8 cellular contexts compared by ENCODE assay signal in genomic region chr11:71454470-71455113, GRCh38. TPM values are rescaled to one million over a fixed set of nuclear protein-coding genes. Genes with fewer than 3 reads are reported as not detected.
DNase-seq lines count a peak whose midpoint lies in the region; ATAC-seq, FAIRE-seq and TF ChIP-seq lines count a peak whose summit lies in the region.

No MANE protein-coding gene starts in this region.

- no peak overlapping the region for H3K9ac ChIP-seq in colonic mucosa (ENCODE audit: low read depth in 2 of 2, low read length in 2 of 2)

- ATAC-seq in HG03442 (IDR thresholded peaks at IDR 0.05; ENCODE audit: unreplicated experiment): no peak

- H3K27me3 ChIP-seq in Peyer's patch: no peaks in the 10 kb centered on the region
- no peaks in the 10 kb centered on the region for H3K27me3 ChIP-seq in colonic mucosa
- no peaks in the 10 kb centered on the region for H3K27me3 ChIP-seq in small intestine (ENCODE audit: control insufficient read depth in 2 of 2, insufficient read depth in 2 of 2, low read length in 2 of 2)

- peak overlapping the region in 2 of 4 donors; percentile 42 to 94 for H3K27ac ChIP-seq in Peyer's patch
- no peak overlapping the region for H3K27ac ChIP-seq in colonic mucosa
- H3K27ac ChIP-seq in small intestine (ENCODE audit: low read depth in 1 of 2, low read length in 1 of 2): peak overlapping the region; percentile 12 to 25

- TF ChIP-seq CTCF in Peyer's patch (IDR thresholded peaks at IDR 0.05) (peak in 4 of 6 experiments; percentile 27 to 69 (median 62)), colonic mucosa (IDR thresholded peaks at IDR 0.05) (no peak)

- H3K9me3 ChIP-seq in Peyer's patch (no peaks in the 10 kb centered on the region), colonic mucosa (no peaks in the 10 kb centered on the region), small intestine (ENCODE audit: control insufficient read depth, low read depth) (no peaks in the 10 kb centered on the region)

- 17 to 48% (median 42%) methylated on average over 7 of the region's 7 CpGs for WGBS in small intestine, 3 donors

- DNase-seq in activated CD4-positive, alpha-beta T cell treated with anti-CD3 and anti-CD28 coated beads for 4 hours: peak; percentile 38 to 44
- DNase-seq in activated CD4-positive, alpha-beta T cell treated with anti-CD3 and anti-CD28 coated beads for 1 hour: no peak
- DNase-seq in Peyer's patch (peak; percentile 25 to 78 (median 62)), colonic mucosa (peak; percentile 71), small intestine (peak; percentile 87), dermis blood vessel endothelial cell (no peak), medulla oblongata (ENCODE audit: extremely low spot score) (no peak)

- no peak for FAIRE-seq in small intestine (lab: Jason Lieb, UNC)

- intact Hi-C loops in colonic mucosa (cut with DNase I): no loop called here

- peak; percentile 33 to 64 for TF ChIP-seq POLR2A in Peyer's patch (IDR thresholded peaks at IDR 0.05)

- H3K36me3 ChIP-seq in Peyer's patch (peaks cover 0 to 50% (median 0%) of the 10 kb centered on the region in 3 donors), colonic mucosa (peaks cover 28% of the 10 kb centered on the region), small intestine (ENCODE audit: control insufficient read depth in 2 of 2, insufficient read depth in 2 of 2, low read length in 2 of 2) (peaks cover 3 to 22% of the 10 kb centered on the region in 2 donors)

- peak overlapping the region in 2 of 4 donors; percentile 92 to 99 for H3K4me3 ChIP-seq in Peyer's patch
- H3K4me3 ChIP-seq in colonic mucosa: peak overlapping the region; percentile 91
- peak overlapping the region in 1 of 2 donors; percentile 87 for H3K4me3 ChIP-seq in small intestine (ENCODE audit: low read depth in 1 of 2, low read length in 2 of 2)

- H3K4me1 ChIP-seq in Peyer's patch: peaks cover 0 to 30% (median 5%) of the 10 kb centered on the region in 4 donors
- peaks cover 10% of the 10 kb centered on the region for H3K4me1 ChIP-seq in colonic mucosa
- peaks cover 2 to 4% of the 10 kb centered on the region in 2 donors for H3K4me1 ChIP-seq in small intestine (ENCODE audit: control insufficient read depth in 2 of 2, insufficient read depth in 1 of 2, low read depth in 1 of 2, low read length in 1 of 2)

RNA-seq across cellular contexts. Expression of gene NADSYN1, which starts 1.6 kb away (rescaled TPM):
- total RNA-seq in Peyer's patch (100 to 1,000 TPM; 183 to 349 (median 294) TPM), colonic mucosa (100 to 1,000 TPM; 133 to 178 TPM), dermis blood vessel endothelial cell (92.2 and 128 TPM in 2 replicates)
- 100 to 1,000 TPM in 2 of 3 donors, 10 to 100 TPM in 1; 85.7 to 210 (median 108) TPM for polyA plus RNA-seq in small intestine

RNA-seq across cellular contexts. Expression of gene DHCR7, which starts 6.4 kb away (rescaled TPM):
- total RNA-seq in Peyer's patch: 100 to 1,000 TPM in 1 of 4 donors, 10 to 100 TPM in 2, 1 to 10 TPM in 1; 5.0 to 101 (median 36.8) TPM
- 100 to 1,000 TPM in 1 of 2 donors, 10 to 100 TPM in 1; 75.3 to 163 TPM for total RNA-seq in colonic mucosa
- polyA plus RNA-seq in small intestine: 10 to 100 TPM; 11.6 to 50.5 (median 13.2) TPM
- 41.9 and 110 TPM in 2 replicates for total RNA-seq in dermis blood vessel endothelial cell

Comparison
In these comparisons a context has a peak if more than half of its experiments do, and no peak if none do; other contexts are left out.
1. DNase-seq: peak in activated CD4-positive, alpha-beta T cell treated with anti-CD3 and anti-CD28 coated beads for 4 hours (2 of 2), Peyer's patch (3 of 3), colonic mucosa (single experiment) and small intestine (single experiment); none in activated CD4-positive, alpha-beta T cell treated with anti-CD3 and anti-CD28 coated beads for 1 hour (single experiment), dermis blood vessel endothelial cell (single experiment) and medulla oblongata (single experiment).